Comparison of ENCODE assay signal across 8 cellular contexts in the genomic region with DNA sequence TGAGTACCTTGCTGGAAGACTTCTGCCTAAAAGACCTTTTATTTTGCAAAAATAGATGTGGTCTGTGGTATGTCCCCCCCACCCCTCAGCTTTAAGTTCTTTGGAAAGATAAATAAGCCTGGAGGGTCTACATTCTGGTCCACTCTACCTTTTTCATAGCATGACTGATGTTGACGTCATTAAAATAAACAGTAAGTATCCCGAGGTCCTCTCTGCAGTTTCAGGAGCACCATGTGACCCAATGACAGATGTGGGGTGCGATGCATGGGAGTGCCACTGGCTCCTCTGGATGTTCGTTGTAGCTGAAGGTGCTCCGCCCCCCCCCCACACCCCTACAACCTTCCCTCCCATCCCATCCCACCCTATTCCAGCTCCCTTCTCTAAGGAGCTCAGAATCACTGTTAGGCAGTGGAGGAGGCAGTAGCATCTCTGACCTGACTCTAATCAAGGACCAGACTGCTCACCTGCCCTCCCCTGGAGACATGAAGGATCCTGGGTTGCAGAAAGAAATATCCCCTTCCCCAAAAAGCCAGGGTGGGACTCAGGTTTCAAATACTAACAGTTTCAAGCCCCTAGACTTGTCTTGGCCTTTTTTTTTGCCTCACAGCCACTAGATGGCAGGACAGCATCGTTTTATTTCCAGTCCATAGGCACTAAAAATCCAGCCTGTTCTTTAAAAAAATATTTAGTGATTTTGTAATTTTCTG. TPM values are rescaled to one million over a fixed set of nuclear protein-coding genes. Genes with fewer than 3 reads are reported as not detected.
DNase-seq lines count a peak whose midpoint lies in the region; ATAC-seq and TF ChIP-seq lines count a peak whose summit lies in the region.

No MANE protein-coding gene starts in this region.

- no peak for TF ChIP-seq POLR2A in right lobe of liver (IDR thresholded peaks at IDR 0.05)

- no peak overlapping the region for H3K4me3 ChIP-seq in GM12875 (ENCODE audit: low read depth, low read length)
- no peak overlapping the region for H3K4me3 ChIP-seq in right lobe of liver

- no peaks in the 10 kb centered on the region for H3K27me3 ChIP-seq in right lobe of liver

- 41% methylated on average over 6 of the region's 6 CpGs for WGBS in right lobe of liver (ENCODE audit: insufficient coverage, low coverage, low lambda C conversion rate, missing lambda C conversion rate)

- ATAC-seq in right lobe of liver (peak in 3 of 4 donors; percentile 53 to 66 (median 54)), HG03469 (IDR thresholded peaks at IDR 0.05; ENCODE audit: unreplicated experiment) (no peak), GM21367 (IDR thresholded peaks at IDR 0.05; ENCODE audit: unreplicated experiment) (no peak), HG03196 (IDR thresholded peaks at IDR 0.05; ENCODE audit: unreplicated experiment) (no peak)

- peak; percentile 82 for TF ChIP-seq CTCF in C4-2B (conservative IDR thresholded peaks at IDR 0.05)
- peak; percentile 51; the same call in 1 of the 2 replicates for TF ChIP-seq CTCF in GM12875 (IDR thresholded peaks at IDR 0.05; ENCODE audit: borderline replicate concordance, insufficient read depth, low read depth, low read length)
- TF ChIP-seq CTCF in right lobe of liver (IDR thresholded peaks at IDR 0.05): peak; percentile 39 to 65 (median 59)

- H3K36me3 ChIP-seq in right lobe of liver: peaks cover 0 to 3% (median 0%) of the 10 kb centered on the region in 4 donors

- DNase-seq in NCI-H69 (lab: John Stamatoyannopoulos, UW) (peak; percentile 37), cerebellum (ENCODE audit: low spot score) (peak; percentile 16), right lobe of liver (no peak)

- no peak overlapping the region for H3K27ac ChIP-seq in C4-2B
- H3K27ac ChIP-seq in right lobe of liver: no peak overlapping the region

- no peaks in the 10 kb centered on the region for H3K9me3 ChIP-seq in right lobe of liver

- H3K4me1 ChIP-seq in right lobe of liver: no peaks in the 10 kb centered on the region

- intact Hi-C loops in right lobe of liver (cut with DNase I): loop anchor here in 1 of 2 donors (10.0 kb wide), 1 partner anchor 400 kb away; no protein-coding TSS in a partner anchor

RNA-seq across cellular contexts. Expression of a gene that starts 25.1 kb away (rescaled TPM):
- total RNA-seq in cerebellum: 4.8 TPM
- 10 to 100 TPM in 5 of 6 experiments, 1 to 10 TPM in 1; 9.5 to 24.7 (median 12.4) TPM for total RNA-seq in right lobe of liver

RNA-seq across cellular contexts. Expression of a gene that starts 40.9 kb away (rescaled TPM):
- total RNA-seq in cerebellum (0.09 TPM), right lobe of liver (1 to 10 TPM in 1 of 6 experiments, under 1 TPM in 4, not detected in 1; 0.07 to 1.9 (median 0.22) TPM)

RNA-seq across cellular contexts. Expression of a gene that starts 46.7 kb away (rescaled TPM):
- total RNA-seq in cerebellum (not detected), right lobe of liver (not detected)

Comparison
In these comparisons a context has a peak if more than half of its experiments do, and no peak if none do; other contexts are left out.
1. DNase-seq: peak in NCI-H69 (single experiment) and cerebellum (single experiment); none in right lobe of liver (0 of 3).
2. ATAC-seq: peak in right lobe of liver (3 of 4); none in HG03469 (single experiment), GM21367 (single experiment) and HG03196 (single experiment).
3. Peak in every context shown above with its lines, with median percentiles within 50 percentile points of each other: CTCF ChIP-seq.